ENCODE assay signal across 31 cellular contexts in genomic region chr10:131009801-131010200, GRCh38.
"Had no signal": no experiment of that assay in that cellular context is flagged by ENCODE, and none has a peak within 500 bp of the region (broad histone marks: within the 10 kb centered on the region; RNA-seq: fewer than 3 reads in every experiment).

No MANE protein-coding gene starts in this region.

- H3K27me3 ChIP-seq: body of pancreas, brain microvascular endothelial cell, breast epithelium had no signal

- H3K27ac ChIP-seq: adrenal gland, body of pancreas, brain microvascular endothelial cell, breast epithelium, VCaP had no signal

- H3K9me3 ChIP-seq: adrenal gland, body of pancreas, breast epithelium had no signal

- DNase-seq: activated B cell treated with CpG ODN at 0.5 μM for 24 hours; activated CD4-positive, alpha-beta memory T cell treated with anti-CD3 and anti-CD28 coated beads for 36 hours; activated CD4-positive, alpha-beta T cell treated with anti-CD3 and anti-CD28 coated beads for 4 hours; activated CD4-positive, alpha-beta T cell treated with anti-CD3 and anti-CD28 coated beads, Interleukin-2, amount 10 ng/mL, durations not matched to agents 24 days and 14 days; activated CD4-positive, alpha-beta T cell treated with anti-CD3 and anti-CD28 coated beads, Interleukin-2, amount 50 U/mL, for 1 hour; activated CD4-positive, alpha-beta T cell treated with anti-CD3 and anti-CD28 coated beads, Interleukin-2, amount 50 U/mL, for 4 hours; activated CD4-positive, CD25-positive, alpha-beta regulatory T cell treated with anti-CD3 and anti-CD28 coated beads, Interleukin-2, amount 50 U/mL, for 72 hours; activated CD8-positive, alpha-beta memory T cell treated with anti-CD3 and anti-CD28 coated beads, Interleukin-2, amount 50 U/mL, for 4 hours; activated CD8-positive, alpha-beta T cell treated with anti-CD3 and anti-CD28 coated beads for 36 hours; activated effector memory CD4-positive, alpha-beta T cell treated with anti-CD3 and anti-CD28 coated beads, Interleukin-2, amount 50 U/mL, for 16 hours; activated gamma-delta T cell treated with Interleukin-2 at 50 U/mL for 16 hours; activated naive CD4-positive, alpha-beta T cell; activated naive CD4-positive, alpha-beta T cell treated with anti-CD3 and anti-CD28 coated beads for 36 hours; activated naive CD4-positive, alpha-beta T cell treated with anti-CD3 and anti-CD28 coated beads, Interleukin-2, amount 50 U/mL, for 16 hours; activated naive CD8-positive, alpha-beta T cell treated with anti-CD3 and anti-CD28 coated beads for 36 hours; activated T-cell treated with anti-CD3 and anti-CD28 coated beads for 4 hours; activated T-cell treated with anti-CD3 and anti-CD28 coated beads, Interleukin-2, amount 50 U/mL, for 1 hour; activated T-cell treated with anti-CD3 and anti-CD28 coated beads, Interleukin-2, amount 50 U/mL, for 4 hours; activated T-cell treated with anti-CD3 and anti-CD28 coated beads, Interleukin-2, amount 50 U/mL, for 72 hours; adrenal gland; amniotic stem cell; aorta; body of pancreas; brain microvascular endothelial cell; central memory CD4-positive, alpha-beta T cell; T-helper 2 cell; T-helper 9 cell had no signal

- H3K4me1 ChIP-seq: adrenal gland, body of pancreas, breast epithelium had no signal

- H3K4me3 ChIP-seq: adrenal gland, body of pancreas, breast epithelium had no signal

- H3K36me3 ChIP-seq: adrenal gland, brain microvascular endothelial cell, breast epithelium had no signal

- ATAC-seq: activated CD8-positive, alpha-beta T cell treated with anti-CD3 and anti-CD28 coated beads for 36 hours; activated naive CD4-positive, alpha-beta T cell treated with anti-CD3 and anti-CD28 coated beads, Interleukin-2, amount 50 U/mL, for 72 hours; activated T-cell treated with anti-CD3 and anti-CD28 coated beads, Interleukin-2, amount 50 U/mL, for 4 hours; activated T-cell treated with anti-CD3 and anti-CD28 coated beads, Interleukin-2, amount 50 U/mL, for 72 hours; activated T-helper 17 cell treated with anti-CD3 and anti-CD28 coated beads, Interleukin-2, amount 50 U/mL, for 72 hours; body of pancreas had no signal
